In genomic region chr5:37776826-37777225, GRCh38 we compare ENCODE assay signal across 16 cellular contexts.
A peak's percentile ranks its signal among the peaks of the same experiment; 100 is the strongest.
DNase-seq lines count a peak whose midpoint lies in the region; ATAC-seq and TF ChIP-seq lines count a peak whose summit lies in the region.
"Had no signal": no experiment of that assay in that cellular context is flagged by ENCODE, and none has a peak within 500 bp of the region (broad histone marks: within the 10 kb centered on the region; RNA-seq: fewer than 3 reads in every experiment).

No MANE protein-coding gene starts in this region.

- H3K4me1 ChIP-seq in rectal smooth muscle tissue (ENCODE audit: control insufficient read depth, insufficient read depth, low read length) = peaks cover 4% of the 10 kb centered on the region
- H3K4me1 ChIP-seq: spleen had no signal

- TF ChIP-seq CTCF in fibroblast of pulmonary artery (IDR thresholded peaks at IDR 0.05; ENCODE audit: low read length, missing control alignments) = no peak

- ATAC-seq in SK-N-SH treated with all-trans-retinoic acid at 6 μM for 48 hours (peak; percentile 44), HG02884 (IDR thresholded peaks at IDR 0.05; ENCODE audit: unreplicated experiment) (no peak), GM21423 (IDR thresholded peaks at IDR 0.05; ENCODE audit: unreplicated experiment) (no peak)
- ATAC-seq: activated naive CD4-positive, alpha-beta T cell treated with anti-CD3 and anti-CD28 coated beads, Interleukin-2, amount 50 U/mL, for 72 hours had no signal

- H3K4me3 ChIP-seq in fibroblast of pulmonary artery (replicated peaks; ENCODE audit: low read depth, low read length) = no peak overlapping the region
- H3K4me3 ChIP-seq in rectal smooth muscle tissue (ENCODE audit: low read length) = no peak overlapping the region
- H3K4me3 ChIP-seq: ovary, spleen had no signal

- H3K27me3 ChIP-seq in rectal smooth muscle tissue (ENCODE audit: control insufficient read depth, insufficient read depth, low read length) = no peaks in the 10 kb centered on the region
- H3K27me3 ChIP-seq: ovary, spleen had no signal

- no peak overlapping the region for H3K9ac ChIP-seq in rectal smooth muscle tissue (ENCODE audit: low read length)

- peak; percentile 21 for DNase-seq in Daoy (ENCODE audit: low read depth)
- peak; percentile 36 for DNase-seq in fibroblast of pulmonary artery (ENCODE audit: low read depth)
- DNase-seq in D341Med (ENCODE audit: low spot score) = no peak
- DNase-seq in effector CD4-positive, alpha-beta T cell = no peak
- DNase-seq: activated CD4-positive, CD25-positive, alpha-beta regulatory T cell; AML-193; DMS 273 treated with DMSO at 0.1 percent for 48 hours; immature natural killer cell; mesendoderm; ovary; spleen had no signal

- peak overlapping the region; percentile 71 for H3K27ac ChIP-seq in rectal smooth muscle tissue (ENCODE audit: low read depth, low read length)
- H3K27ac ChIP-seq: ovary had no signal

- no peaks in the 10 kb centered on the region for H3K36me3 ChIP-seq in rectal smooth muscle tissue (ENCODE audit: control insufficient read depth, insufficient read depth, low read length)
- H3K36me3 ChIP-seq: ovary, spleen had no signal

TF ChIP-seq in SK-N-SH treated with all-trans-retinoic acid at 6 μM for 48 hours, 23 proteins besides CTCF, POLR2A, EP300 and RAD21:
- TF ChIP-seq ZNF8 (CRISPR knock-in tag; IDR thresholded peaks at IDR 0.05) (no peak), PPARA (CRISPR knock-in tag; IDR thresholded peaks at IDR 0.05; ENCODE audit: borderline replicate concordance) (no peak), SNAI2 (CRISPR knock-in tag; IDR thresholded peaks at IDR 0.05) (no peak), ZC3H10 (CRISPR knock-in tag; IDR thresholded peaks at IDR 0.05) (no peak), OSR1 (CRISPR knock-in tag; IDR thresholded peaks at IDR 0.05) (no peak), ARNTL (CRISPR knock-in tag; IDR thresholded peaks at IDR 0.05; ENCODE audit: borderline replicate concordance, low read depth) (no peak), GLIS3 (CRISPR knock-in tag; IDR thresholded peaks at IDR 0.05) (no peak), TOX (CRISPR knock-in tag; IDR thresholded peaks at IDR 0.05; ENCODE audit: borderline replicate concordance) (no peak), ZNF565 (CRISPR knock-in tag; conservative IDR thresholded peaks at IDR 0.05; ENCODE audit: low read depth) (no peak)
- TF ChIP-seq, protein P1, sequence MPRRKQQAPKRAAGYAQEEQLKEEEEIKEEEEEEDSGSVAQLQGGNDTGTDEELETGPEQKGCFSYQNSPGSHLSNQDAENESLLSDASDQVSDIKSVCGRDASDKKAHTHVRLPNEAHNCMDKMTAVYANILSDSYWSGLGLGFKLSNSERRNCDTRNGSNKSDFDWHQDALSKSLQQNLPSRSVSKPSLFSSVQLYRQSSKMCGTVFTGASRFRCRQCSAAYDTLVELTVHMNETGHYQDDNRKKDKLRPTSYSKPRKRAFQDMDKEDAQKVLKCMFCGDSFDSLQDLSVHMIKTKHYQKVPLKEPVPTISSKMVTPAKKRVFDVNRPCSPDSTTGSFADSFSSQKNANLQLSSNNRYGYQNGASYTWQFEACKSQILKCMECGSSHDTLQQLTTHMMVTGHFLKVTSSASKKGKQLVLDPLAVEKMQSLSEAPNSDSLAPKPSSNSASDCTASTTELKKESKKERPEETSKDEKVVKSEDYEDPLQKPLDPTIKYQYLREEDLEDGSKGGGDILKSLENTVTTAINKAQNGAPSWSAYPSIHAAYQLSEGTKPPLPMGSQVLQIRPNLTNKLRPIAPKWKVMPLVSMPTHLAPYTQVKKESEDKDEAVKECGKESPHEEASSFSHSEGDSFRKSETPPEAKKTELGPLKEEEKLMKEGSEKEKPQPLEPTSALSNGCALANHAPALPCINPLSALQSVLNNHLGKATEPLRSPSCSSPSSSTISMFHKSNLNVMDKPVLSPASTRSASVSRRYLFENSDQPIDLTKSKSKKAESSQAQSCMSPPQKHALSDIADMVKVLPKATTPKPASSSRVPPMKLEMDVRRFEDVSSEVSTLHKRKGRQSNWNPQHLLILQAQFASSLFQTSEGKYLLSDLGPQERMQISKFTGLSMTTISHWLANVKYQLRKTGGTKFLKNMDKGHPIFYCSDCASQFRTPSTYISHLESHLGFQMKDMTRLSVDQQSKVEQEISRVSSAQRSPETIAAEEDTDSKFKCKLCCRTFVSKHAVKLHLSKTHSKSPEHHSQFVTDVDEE (CRISPR knock-in tag; IDR thresholded peaks at IDR 0.05) = no peak
- TF ChIP-seq, protein P2, sequence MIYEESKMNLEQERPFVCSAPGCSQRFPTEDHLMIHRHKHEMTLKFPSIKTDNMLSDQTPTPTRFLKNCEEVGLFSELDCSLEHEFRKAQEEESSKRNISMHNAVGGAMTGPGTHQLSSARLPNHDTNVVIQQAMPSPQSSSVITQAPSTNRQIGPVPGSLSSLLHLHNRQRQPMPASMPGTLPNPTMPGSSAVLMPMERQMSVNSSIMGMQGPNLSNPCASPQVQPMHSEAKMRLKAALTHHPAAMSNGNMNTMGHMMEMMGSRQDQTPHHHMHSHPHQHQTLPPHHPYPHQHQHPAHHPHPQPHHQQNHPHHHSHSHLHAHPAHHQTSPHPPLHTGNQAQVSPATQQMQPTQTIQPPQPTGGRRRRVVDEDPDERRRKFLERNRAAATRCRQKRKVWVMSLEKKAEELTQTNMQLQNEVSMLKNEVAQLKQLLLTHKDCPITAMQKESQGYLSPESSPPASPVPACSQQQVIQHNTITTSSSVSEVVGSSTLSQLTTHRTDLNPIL (CRISPR knock-in tag; IDR thresholded peaks at IDR 0.05; ENCODE audit: low read depth) = no peak

Comparison
In these comparisons a context has a peak if more than half of its experiments do, and no peak if none do; other contexts are left out.
1. DNase-seq: peak in Daoy (single experiment) and fibroblast of pulmonary artery (single experiment); none in D341Med (single experiment) and effector CD4-positive, alpha-beta T cell (single experiment).